ENCODE assay signal across 15 cellular contexts in genomic region chr5:180688326-180689070, GRCh38. TPM values are rescaled to one million over a fixed set of nuclear protein-coding genes. Genes with fewer than 3 reads are reported as not detected.
DNase-seq lines count a peak whose midpoint lies in the region; ATAC-seq and TF ChIP-seq lines count a peak whose summit lies in the region.
"Had no signal": no experiment of that assay in that cellular context is flagged by ENCODE, and none has a peak within 500 bp of the region (broad histone marks: within the 10 kb centered on the region; RNA-seq: fewer than 3 reads in every experiment).

No MANE protein-coding gene starts in this region.

- H3K4me3 Mint-ChIP-seq in CD4-positive, CD25-positive, alpha-beta regulatory T cell, result peak overlapping the region; percentile 49 to 83 (median 70)
- H3K4me3 Mint-ChIP-seq in CD8-positive, alpha-beta T cell, result peak overlapping the region; percentile 78
- H3K4me3 Mint-ChIP-seq in activated CD8-positive, alpha-beta T cell treated with anti-CD3 and anti-CD28 coated beads for 36 hours, result peak overlapping the region; percentile 69
- peak overlapping the region; percentile 52 to 87 (median 79) for H3K4me3 Mint-ChIP-seq in naive thymus-derived CD4-positive, alpha-beta T cell
- no peak overlapping the region for H3K4me3 Mint-ChIP-seq in CD14-positive monocyte

- peaks cover 18 to 72% (median 28%) of the 10 kb centered on the region in 4 donors for H3K4me1 Mint-ChIP-seq in CD4-positive, CD25-positive, alpha-beta regulatory T cell
- peaks cover 90% of the 10 kb centered on the region for H3K4me1 Mint-ChIP-seq in CD8-positive, alpha-beta T cell (ENCODE audit: low read depth)
- H3K4me1 Mint-ChIP-seq in activated CD8-positive, alpha-beta T cell treated with anti-CD3 and anti-CD28 coated beads for 36 hours (ENCODE audit: low read depth), result peaks cover 77% of the 10 kb centered on the region
- peaks cover 22 to 91% (median 84%) of the 10 kb centered on the region in 7 donors for H3K4me1 Mint-ChIP-seq in naive thymus-derived CD4-positive, alpha-beta T cell
- no peaks in the 10 kb centered on the region for H3K4me1 Mint-ChIP-seq in CD14-positive monocyte
- H3K4me1 Mint-ChIP-seq: IgD-negative memory B cell had no signal

- peaks cover 0 to 2% (median 0%) of the 10 kb centered on the region in 7 donors for H3K9me3 Mint-ChIP-seq in CD4-positive, CD25-positive, alpha-beta regulatory T cell
- H3K9me3 Mint-ChIP-seq in CD8-positive, alpha-beta T cell, result no peaks in the 10 kb centered on the region
- H3K9me3 Mint-ChIP-seq in activated CD8-positive, alpha-beta T cell treated with anti-CD3 and anti-CD28 coated beads for 36 hours, result no peaks in the 10 kb centered on the region
- H3K9me3 Mint-ChIP-seq in naive thymus-derived CD4-positive, alpha-beta T cell, result no peaks in the 10 kb centered on the region
- H3K9me3 Mint-ChIP-seq in CD14-positive monocyte, result no peaks in the 10 kb centered on the region
- H3K9me3 Mint-ChIP-seq: IgD-negative memory B cell had no signal

- peaks cover 4% of the 10 kb centered on the region for H3K27me3 Mint-ChIP-seq in CD4-positive, CD25-positive, alpha-beta regulatory T cell
- no peaks in the 10 kb centered on the region for H3K27me3 Mint-ChIP-seq in CD8-positive, alpha-beta T cell (ENCODE audit: low read depth)
- no peaks in the 10 kb centered on the region for H3K27me3 Mint-ChIP-seq in activated CD8-positive, alpha-beta T cell treated with anti-CD3 and anti-CD28 coated beads for 36 hours
- H3K27me3 Mint-ChIP-seq in naive thymus-derived CD4-positive, alpha-beta T cell, result peaks cover 0 to 9% (median 0%) of the 10 kb centered on the region in 5 donors
- H3K27me3 Mint-ChIP-seq in CD14-positive monocyte (ENCODE audit: low read depth in 3 of 3), result peaks cover 7 to 11% (median 7%) of the 10 kb centered on the region in 3 donors

- peaks cover 10% of the 10 kb centered on the region for H3K27me3 ChIP-seq in CD4-positive, CD25-positive, alpha-beta regulatory T cell (ENCODE audit: control insufficient read depth, insufficient read depth, low read length)
- H3K27me3 ChIP-seq in CD8-positive, alpha-beta T cell (ENCODE audit: insufficient read depth, low read length), result no peaks in the 10 kb centered on the region
- H3K27me3 ChIP-seq in naive thymus-derived CD4-positive, alpha-beta T cell (ENCODE audit: control insufficient read depth in 2 of 2, insufficient read depth in 2 of 2, low read length in 2 of 2), result no peaks in the 10 kb centered on the region
- H3K27me3 ChIP-seq: ascending aorta, right lobe of liver had no signal

- no peak for ATAC-seq in CD4-positive, CD25-positive, alpha-beta regulatory T cell (ENCODE audit: low read depth in 2 of 2)
- peak; percentile 47 for ATAC-seq in CD8-positive, alpha-beta T cell
- ATAC-seq in activated CD8-positive, alpha-beta T cell treated with anti-CD3 and anti-CD28 coated beads for 36 hours, result peak; percentile 47
- peak; percentile 28 for ATAC-seq in naive thymus-derived CD4-positive, alpha-beta T cell
- no peak for ATAC-seq in HG03432 (IDR thresholded peaks at IDR 0.05; ENCODE audit: unreplicated experiment)
- ATAC-seq: right lobe of liver had no signal

- no peaks in the 10 kb centered on the region for H3K36me3 Mint-ChIP-seq in CD4-positive, CD25-positive, alpha-beta regulatory T cell
- H3K36me3 Mint-ChIP-seq in CD8-positive, alpha-beta T cell, result no peaks in the 10 kb centered on the region
- no peaks in the 10 kb centered on the region for H3K36me3 Mint-ChIP-seq in activated CD8-positive, alpha-beta T cell treated with anti-CD3 and anti-CD28 coated beads for 36 hours (ENCODE audit: low read depth)
- peaks cover 0 to 7% (median 4%) of the 10 kb centered on the region in 5 donors for H3K36me3 Mint-ChIP-seq in naive thymus-derived CD4-positive, alpha-beta T cell
- H3K36me3 Mint-ChIP-seq in CD14-positive monocyte, result no peaks in the 10 kb centered on the region

- peak overlapping the region; percentile 61 for H3K4me3 ChIP-seq in CD4-positive, CD25-positive, alpha-beta regulatory T cell (ENCODE audit: low read depth, low read length)
- peak overlapping the region; percentile 39 for H3K4me3 ChIP-seq in CD8-positive, alpha-beta T cell (ENCODE audit: low read depth, low read length)
- H3K4me3 ChIP-seq in naive thymus-derived CD4-positive, alpha-beta T cell (ENCODE audit: low read length), result peak overlapping the region; percentile 35
- H3K4me3 ChIP-seq: ascending aorta, right lobe of liver, stomach had no signal

- H3K27ac ChIP-seq in CD4-positive, CD25-positive, alpha-beta regulatory T cell (ENCODE audit: insufficient read depth, low read length, poor library complexity, severe bottlenecking), result peak overlapping the region; percentile 42
- peak overlapping the region; percentile 36 for H3K27ac ChIP-seq in CD8-positive, alpha-beta T cell (ENCODE audit: low read depth, low read length)
- peak overlapping the region; percentile 75 for H3K27ac ChIP-seq in naive thymus-derived CD4-positive, alpha-beta T cell (ENCODE audit: low read depth, low read length)
- H3K27ac ChIP-seq: ascending aorta, epithelial cell of prostate, neutrophil, right lobe of liver, stomach had no signal

- peak in 1 of 3 donors; percentile 36 for DNase-seq in CD4-positive, CD25-positive, alpha-beta regulatory T cell
- no peak for DNase-seq in CD8-positive, alpha-beta T cell
- DNase-seq in activated CD8-positive, alpha-beta T cell treated with anti-CD3 and anti-CD28 coated beads for 36 hours, result peak; percentile 45
- peak in 3 of 9 donors; percentile 17 to 24 (median 20) for DNase-seq in naive thymus-derived CD4-positive, alpha-beta T cell
- DNase-seq in HCEC 1CT (no peak), CD14-positive monocyte (ENCODE audit: low spot score) (no peak)
- DNase-seq: H7, right lobe of liver, stomach, T1000 had no signal

- peak overlapping the region; percentile 80 to 97 (median 88) for H3K27ac Mint-ChIP-seq in CD4-positive, CD25-positive, alpha-beta regulatory T cell
- H3K27ac Mint-ChIP-seq in CD8-positive, alpha-beta T cell, result peak overlapping the region; percentile 95
- H3K27ac Mint-ChIP-seq in activated CD8-positive, alpha-beta T cell treated with anti-CD3 and anti-CD28 coated beads for 36 hours, result peak overlapping the region; percentile 80
- H3K27ac Mint-ChIP-seq in naive thymus-derived CD4-positive, alpha-beta T cell, result peak overlapping the region; percentile 51 to 98 (median 97)
- H3K27ac Mint-ChIP-seq in CD14-positive monocyte, result no peak overlapping the region

- H3K4me1 ChIP-seq in CD4-positive, CD25-positive, alpha-beta regulatory T cell (ENCODE audit: control insufficient read depth, insufficient read depth, low read length, poor library complexity, severe bottlenecking), result peaks cover 24% of the 10 kb centered on the region
- H3K4me1 ChIP-seq in CD8-positive, alpha-beta T cell (ENCODE audit: insufficient read depth, low read length), result peaks cover 91% of the 10 kb centered on the region
- H3K4me1 ChIP-seq in naive thymus-derived CD4-positive, alpha-beta T cell (ENCODE audit: control insufficient read depth in 2 of 2, insufficient read depth in 2 of 2, low read length in 2 of 2), result peaks cover 29 to 82% of the 10 kb centered on the region in 2 donors
- H3K4me1 ChIP-seq: ascending aorta, right lobe of liver, stomach had no signal

- POLR2A ChIA-PET in CD8-positive, alpha-beta T cell (lab: Charles Lee), result interaction anchor here (1.5 kb wide), 1 partner anchor 38 kb away, joined by 3 read pairs; no protein-coding TSS in a partner anchor
- POLR2A ChIA-PET in activated CD8-positive, alpha-beta T cell treated with anti-CD3 and anti-CD28 coated beads for 36 hours (lab: Charles Lee), result interaction anchor here (0.7 to 1.9 kb wide), 5 partner anchors 8 to 169 kb away, joined by 3 to 5 read pairs (median 3); no protein-coding TSS in a partner anchor
- POLR2A ChIA-PET in naive thymus-derived CD4-positive, alpha-beta T cell (lab: Charles Lee), result interaction anchor here (0.5 to 1.8 kb wide), 12 partner anchors 9 to 501 kb away, joined by 3 to 6 read pairs (median 3); no protein-coding TSS in a partner anchor

- TF ChIP-seq CTCF in CD8-positive, alpha-beta T cell (IDR thresholded peaks at IDR 0.05), result no peak
- TF ChIP-seq CTCF in activated CD8-positive, alpha-beta T cell treated with anti-CD3 and anti-CD28 coated beads for 36 hours (IDR thresholded peaks at IDR 0.05), result no peak
- TF ChIP-seq CTCF in CD14-positive monocyte (IDR thresholded peaks at IDR 0.05), result no peak

- H3K36me3 ChIP-seq in CD4-positive, CD25-positive, alpha-beta regulatory T cell (ENCODE audit: control insufficient read depth, insufficient read depth, low read length), result no peaks in the 10 kb centered on the region
- H3K36me3 ChIP-seq in CD8-positive, alpha-beta T cell (ENCODE audit: insufficient read depth, low read length), result no peaks in the 10 kb centered on the region
- no peaks in the 10 kb centered on the region for H3K36me3 ChIP-seq in naive thymus-derived CD4-positive, alpha-beta T cell (ENCODE audit: control insufficient read depth in 2 of 3, insufficient read depth in 3 of 3, low read length in 3 of 3)
- H3K36me3 ChIP-seq: ascending aorta, neutrophil, right lobe of liver, stomach had no signal

- H3K9me3 ChIP-seq in CD4-positive, CD25-positive, alpha-beta regulatory T cell (ENCODE audit: control insufficient read depth in 2 of 2, low read length in 2 of 2), result no peaks in the 10 kb centered on the region
- no peaks in the 10 kb centered on the region for H3K9me3 ChIP-seq in CD8-positive, alpha-beta T cell (ENCODE audit: low read length)
- no peaks in the 10 kb centered on the region for H3K9me3 ChIP-seq in naive thymus-derived CD4-positive, alpha-beta T cell (ENCODE audit: control insufficient read depth in 2 of 3, low read length in 3 of 3)
- H3K9me3 ChIP-seq: ascending aorta, neutrophil, right lobe of liver, stomach had no signal

- intact Hi-C loops in CD8-positive, alpha-beta T cell (cut with DNase I, micrococcal nuclease), result loop anchor here in 1 of 2 experiments (1.0 to 10.0 kb wide), 2 partner anchors 30 to 126 kb away; no protein-coding TSS in a partner anchor
- intact Hi-C loops in activated CD8-positive, alpha-beta T cell treated with anti-CD3 and anti-CD28 coated beads for 36 hours (cut with micrococcal nuclease), result no loop called here
- intact Hi-C loops in naive thymus-derived CD4-positive, alpha-beta T cell (cut with micrococcal nuclease), result loop anchor here (1.0 to 10.0 kb wide), 8 partner anchors 18 to 396 kb away; partner anchors contain the start of genes CNOT6 (in 1 of the 2), MAPK9 (in 1 of the 2) and MGAT1 (in 1 of the 2)
- intact Hi-C loops in CD14-positive monocyte (cut with micrococcal nuclease), result no loop called here

- CTCF ChIA-PET in CD8-positive, alpha-beta T cell (lab: Charles Lee), result interaction anchor here (7.1 kb wide), 1 partner anchor 31 kb away, joined by 54 read pairs; no protein-coding TSS in a partner anchor
- CTCF ChIA-PET in activated CD8-positive, alpha-beta T cell treated with anti-CD3 and anti-CD28 coated beads for 36 hours (lab: Charles Lee), result interaction anchor here (1.1 to 2.8 kb wide), 3 partner anchors 19 to 360 kb away, joined by 3 to 21 read pairs (median 4); no protein-coding TSS in a partner anchor
- CTCF ChIA-PET in naive thymus-derived CD4-positive, alpha-beta T cell (lab: Charles Lee), result interaction anchor here (1.2 to 1.3 kb wide), 2 partner anchors 12 to 30 kb away, joined by 5 to 6 read pairs; no protein-coding TSS in a partner anchor

RNA-seq across cellular contexts. Expression of gene FLT4, which starts 39.1 kb away (rescaled TPM):
- total RNA-seq in CD4-positive, CD25-positive, alpha-beta regulatory T cell, result 2.4 TPM
- 1 to 10 TPM; 1.2 to 4.0 (median 2.3) TPM for polyA plus RNA-seq in CD4-positive, CD25-positive, alpha-beta regulatory T cell
- total RNA-seq in CD8-positive, alpha-beta T cell, result 10 to 100 TPM; 11.1 to 13.3 TPM
- 1 to 10 TPM; 3.3 to 4.4 TPM for total RNA-seq in activated CD8-positive, alpha-beta T cell treated with anti-CD3 and anti-CD28 coated beads for 36 hours
- 1 to 10 TPM in 4 of 5 experiments, under 1 TPM in 1; 0.53 to 6.0 (median 3.3) TPM for total RNA-seq in naive thymus-derived CD4-positive, alpha-beta T cell
- polyA plus RNA-seq in naive thymus-derived CD4-positive, alpha-beta T cell, result under 1 TPM; 0.64 to 0.68 TPM
- not detected for polyA plus RNA-seq in CD14-positive monocyte

RNA-seq across cellular contexts. Expression of gene OR2Y1, which starts 51.4 kb away (rescaled TPM):
- total RNA-seq in CD4-positive, CD25-positive, alpha-beta regulatory T cell, result not detected
- not detected for polyA plus RNA-seq in CD4-positive, CD25-positive, alpha-beta regulatory T cell
- not detected for total RNA-seq in CD8-positive, alpha-beta T cell
- total RNA-seq in activated CD8-positive, alpha-beta T cell treated with anti-CD3 and anti-CD28 coated beads for 36 hours, result not detected
- not detected for total RNA-seq in naive thymus-derived CD4-positive, alpha-beta T cell
- not detected for polyA plus RNA-seq in naive thymus-derived CD4-positive, alpha-beta T cell
- not detected for polyA plus RNA-seq in CD14-positive monocyte
- total RNA-seq: ascending aorta, H7, right lobe of liver, stomach had no signal
- polyA plus RNA-seq: IgD-negative memory B cell, stomach had no signal

Comparison
In these comparisons a context has a peak if more than half of its experiments do, and no peak if none do; other contexts are left out.
1. ATAC-seq: peak in CD8-positive, alpha-beta T cell (single experiment), activated CD8-positive, alpha-beta T cell treated with anti-CD3 and anti-CD28 coated beads for 36 hours (single experiment) and naive thymus-derived CD4-positive, alpha-beta T cell (single experiment); none in CD4-positive, CD25-positive, alpha-beta regulatory T cell (0 of 2) and HG03432 (single experiment).
2. H3K27ac Mint-ChIP-seq: peak in CD4-positive, CD25-positive, alpha-beta regulatory T cell (3 of 3), CD8-positive, alpha-beta T cell (single experiment), activated CD8-positive, alpha-beta T cell treated with anti-CD3 and anti-CD28 coated beads for 36 hours (single experiment) and naive thymus-derived CD4-positive, alpha-beta T cell (9 of 9); none in CD14-positive monocyte (0 of 7).
3. H3K4me3 Mint-ChIP-seq: peak in CD4-positive, CD25-positive, alpha-beta regulatory T cell (4 of 4), CD8-positive, alpha-beta T cell (single experiment), activated CD8-positive, alpha-beta T cell treated with anti-CD3 and anti-CD28 coated beads for 36 hours (single experiment) and naive thymus-derived CD4-positive, alpha-beta T cell (10 of 10); none in CD14-positive monocyte (0 of 2).
4. intact Hi-C loops: an anchor here in naive thymus-derived CD4-positive, alpha-beta T cell (1.0 to 10.0 kb wide); none called in activated CD8-positive, alpha-beta T cell treated with anti-CD3 and anti-CD28 coated beads for 36 hours and CD14-positive monocyte.
5. Peak in every context shown above with its lines, with median percentiles within 50 percentile points of each other: H3K27ac ChIP-seq and H3K4me3 ChIP-seq.